In the genomic region with DNA sequence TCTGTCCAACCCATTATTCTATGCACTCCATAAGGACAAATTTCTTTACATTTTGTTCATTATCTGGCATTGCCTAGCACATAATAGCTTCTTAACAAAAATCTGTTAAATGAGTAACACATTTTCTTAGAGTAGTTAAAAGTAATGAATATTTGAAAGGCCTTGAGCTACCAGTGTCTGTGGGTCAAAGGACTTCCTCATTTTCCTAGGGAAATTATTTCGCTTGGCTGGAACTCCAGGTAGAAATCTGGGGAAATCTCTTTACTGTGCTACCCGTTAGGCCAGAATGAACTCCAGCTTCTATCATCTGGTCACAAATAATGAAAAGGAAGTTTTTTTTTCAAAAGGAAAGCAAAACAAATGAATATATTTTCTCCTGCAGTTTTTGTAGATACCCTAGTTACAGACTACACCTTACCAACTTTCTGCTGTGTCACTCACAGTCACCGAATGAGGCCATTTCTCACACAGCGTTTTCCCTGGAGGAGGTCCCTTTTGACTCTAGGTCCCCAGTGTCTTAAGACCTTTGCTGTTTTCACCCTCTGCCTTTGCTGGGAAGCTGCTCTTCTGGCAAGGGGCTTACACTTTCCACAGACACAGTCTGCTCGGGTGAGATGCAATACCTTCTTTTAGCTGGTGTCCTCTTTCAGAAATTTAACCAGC, we compare ENCODE assay signal across 8 cellular contexts. TPM values are rescaled to one million over a fixed set of nuclear protein-coding genes. Genes with fewer than 3 reads are reported as not detected.
DNase-seq lines count a peak whose midpoint lies in the region; ATAC-seq and TF ChIP-seq lines count a peak whose summit lies in the region.

No MANE protein-coding gene starts in this region.

- H3K4me2 ChIP-seq in mesenchymal stem cell (ENCODE audit: low read length, poor library complexity, severe bottlenecking): no peak overlapping the region

- POLR2A ChIA-PET in activated B cell treated with CpG ODN at 0.5 μM for 24 hours (lab: Charles Lee): interaction anchor here (0.7 to 2.6 kb wide), 3 partner anchors 29 to 85 kb away, joined by 4 to 8 read pairs (median 5); a partner anchor contains a TSS

- no peak overlapping the region for H3K18ac ChIP-seq in mesenchymal stem cell (ENCODE audit: low read depth in 1 of 2, low read length in 2 of 2)

- no peak overlapping the region for H2AFZ ChIP-seq in mesenchymal stem cell (ENCODE audit: low read depth, low read length)

- H2BK12ac ChIP-seq in mesenchymal stem cell (ENCODE audit: low read length in 2 of 2): no peak overlapping the region

- peaks cover 3 to 43% of the 10 kb centered on the region in 2 experiments for H3K36me3 ChIP-seq in mesenchymal stem cell (ENCODE audit: control insufficient read depth in 1 of 2, insufficient read depth in 2 of 2, low read depth in 1 of 2, low read length in 2 of 2)

- peak overlapping the region; percentile 83 for H3K27ac Mint-ChIP-seq in activated B cell treated with CpG ODN at 0.5 μM for 24 hours

- peak overlapping the region in 1 of 2 experiments; percentile 90 for H3K4me3 ChIP-seq in mesenchymal stem cell (ENCODE audit: insufficient read depth in 1 of 2, low read depth in 1 of 2, low read length in 2 of 2)

- peaks cover 12% of the 10 kb centered on the region for H3K36me3 Mint-ChIP-seq in activated B cell treated with CpG ODN at 0.5 μM for 24 hours (ENCODE audit: low read depth)

- no peaks in the 10 kb centered on the region for H3K9me3 Mint-ChIP-seq in activated B cell treated with CpG ODN at 0.5 μM for 24 hours

- ATAC-seq in GM18511 (IDR thresholded peaks at IDR 0.05; ENCODE audit: unreplicated experiment) (peak; percentile 48), HG02759 (IDR thresholded peaks at IDR 0.05; ENCODE audit: unreplicated experiment) (peak; percentile 41), activated B cell treated with CpG ODN at 0.5 μM for 24 hours (ENCODE audit: low read depth) (no peak), GM18873 (IDR thresholded peaks at IDR 0.05; ENCODE audit: low FRiP score, unreplicated experiment) (no peak), left lobe of liver (no peak)

- no peaks in the 10 kb centered on the region for H3K27me3 Mint-ChIP-seq in activated B cell treated with CpG ODN at 0.5 μM for 24 hours

- H3K27me3 ChIP-seq in mesenchymal stem cell (ENCODE audit: control insufficient read depth in 1 of 2, insufficient read depth in 1 of 2, low read length in 2 of 2): peaks cover 0 to 5% of the 10 kb centered on the region in 2 experiments

- DNase-seq in activated B cell treated with CpG ODN at 0.5 μM for 24 hours (no peak), mesenchymal stem cell (no peak), left lobe of liver (ENCODE audit: low spot score) (no peak), dedifferentiated amniotic fluid mesenchymal stem cell (ENCODE audit: extremely low spot score) (no peak)
- no peak for DNase-seq in stimulated activated naive CD4-positive, alpha-beta T cell treated with Interleukin-2 at 50 U/mL for 16 hours (lab: John Stamatoyannopoulos, UW)

- no peak overlapping the region for H2BK120ac ChIP-seq in mesenchymal stem cell (ENCODE audit: low read depth, low read length)

- H3K4me1 Mint-ChIP-seq in activated B cell treated with CpG ODN at 0.5 μM for 24 hours: peaks cover 58% of the 10 kb centered on the region

- H3K4me3 Mint-ChIP-seq in activated B cell treated with CpG ODN at 0.5 μM for 24 hours: peak overlapping the region; percentile 90

- no peak overlapping the region for H4K8ac ChIP-seq in mesenchymal stem cell (ENCODE audit: low read length)

- peaks cover 2% of the 10 kb centered on the region for H3K79me1 ChIP-seq in mesenchymal stem cell (replicated peaks; ENCODE audit: low read length, poor library complexity, severe bottlenecking)

- 89% methylated on average over 4 of the region's 5 CpGs for WGBS in mesenchymal stem cell

- H2BK15ac ChIP-seq in mesenchymal stem cell (ENCODE audit: low read depth, poor library complexity, severe bottlenecking): no peak overlapping the region

- H3K23ac ChIP-seq in mesenchymal stem cell (ENCODE audit: low read length in 2 of 2): no peak overlapping the region

- no peak for TF ChIP-seq CTCF in activated B cell treated with CpG ODN at 0.5 μM for 24 hours (IDR thresholded peaks at IDR 0.05)

- H2AK5ac ChIP-seq in mesenchymal stem cell (ENCODE audit: low read length, severe bottlenecking): no peak overlapping the region

- no peak overlapping the region for H3K27ac ChIP-seq in mesenchymal stem cell (ENCODE audit: low read length, poor library complexity, severe bottlenecking)

- H3K9me3 ChIP-seq in mesenchymal stem cell (ENCODE audit: control insufficient read depth, low read length): no peaks in the 10 kb centered on the region

- CTCF ChIA-PET in activated B cell treated with CpG ODN at 0.5 μM for 24 hours (lab: Charles Lee): interaction anchor here (1.0 to 1.1 kb wide), 2 partner anchors 29 to 81 kb away, joined by 3 to 5 read pairs; a partner anchor contains a TSS

- H3K14ac ChIP-seq in mesenchymal stem cell (ENCODE audit: low read length in 2 of 2): no peak overlapping the region

- no peak overlapping the region for H4K91ac ChIP-seq in mesenchymal stem cell (ENCODE audit: low read length)

- H3K9ac ChIP-seq in mesenchymal stem cell (ENCODE audit: low read length): peak overlapping the region; percentile 96

- intact Hi-C loops in activated B cell treated with CpG ODN at 0.5 μM for 24 hours (cut with micrococcal nuclease): loop anchor here (1.0 to 10.0 kb wide), 3 partner anchors 86 to 514 kb away; a partner anchor contains a TSS

- H3K4ac ChIP-seq in mesenchymal stem cell (ENCODE audit: low read depth in 1 of 2, low read length in 2 of 2): no peak overlapping the region

- H3K4me1 ChIP-seq in mesenchymal stem cell (ENCODE audit: control insufficient read depth, insufficient read depth, low read depth, low read length): no peaks in the 10 kb centered on the region

- no peak overlapping the region for H2BK5ac ChIP-seq in mesenchymal stem cell (ENCODE audit: low read depth, low read length, poor library complexity, severe bottlenecking)

RNA-seq across cellular contexts. Expression of a gene that starts 1.6 kb away (rescaled TPM):
- total RNA-seq in activated B cell treated with CpG ODN at 0.5 μM for 24 hours (34.1 and 43.3 TPM in 2 replicates), left lobe of liver (1.1 TPM)
- polyA plus RNA-seq in mesenchymal stem cell (2013, experiment 1 of 2): 7.0 TPM
- polyA plus RNA-seq in mesenchymal stem cell (2013, experiment 2 of 2): 6.9 TPM

RNA-seq across cellular contexts. Expression of a gene that starts 28.8 kb away (rescaled TPM):
- 24.4 and 26.3 TPM in 2 replicates for total RNA-seq in activated B cell treated with CpG ODN at 0.5 μM for 24 hours
- 4.6 TPM for polyA plus RNA-seq in mesenchymal stem cell (2013, experiment 1 of 2)
- 4.6 TPM for polyA plus RNA-seq in mesenchymal stem cell (2013, experiment 2 of 2)
- total RNA-seq in left lobe of liver: 1.5 TPM

Comparison
In these comparisons a context has a peak if more than half of its experiments do, and no peak if none do; other contexts are left out.
1. ATAC-seq: peak in GM18511 (single experiment) and HG02759 (single experiment); none in activated B cell treated with CpG ODN at 0.5 μM for 24 hours (single experiment), GM18873 (single experiment) and left lobe of liver (single experiment).
2. RNA of a gene that starts 1.6 kb away (total RNA-seq): 34.1 to 43.3 TPM in activated B cell treated with CpG ODN at 0.5 μM for 24 hours; 1.1 TPM in left lobe of liver (single experiment); every median in the first group is over 10 times any median in the second.
3. RNA of a gene that starts 28.8 kb away (total RNA-seq): 24.4 to 26.3 TPM in activated B cell treated with CpG ODN at 0.5 μM for 24 hours; 1.5 TPM in left lobe of liver (single experiment); every median in the first group is over 10 times any median in the second.